ENCODE assay signal across 1 cellular context in genomic region chr10:74523199-74523598, GRCh38.
TF ChIP-seq lines count a peak whose summit lies in the region.

No MANE protein-coding gene starts in this region.

TF ChIP-seq in WTC11, 78 proteins besides CTCF, POLR2A, EP300 and RAD21 (continued from another document):
- TF ChIP-seq, protein P1, sequence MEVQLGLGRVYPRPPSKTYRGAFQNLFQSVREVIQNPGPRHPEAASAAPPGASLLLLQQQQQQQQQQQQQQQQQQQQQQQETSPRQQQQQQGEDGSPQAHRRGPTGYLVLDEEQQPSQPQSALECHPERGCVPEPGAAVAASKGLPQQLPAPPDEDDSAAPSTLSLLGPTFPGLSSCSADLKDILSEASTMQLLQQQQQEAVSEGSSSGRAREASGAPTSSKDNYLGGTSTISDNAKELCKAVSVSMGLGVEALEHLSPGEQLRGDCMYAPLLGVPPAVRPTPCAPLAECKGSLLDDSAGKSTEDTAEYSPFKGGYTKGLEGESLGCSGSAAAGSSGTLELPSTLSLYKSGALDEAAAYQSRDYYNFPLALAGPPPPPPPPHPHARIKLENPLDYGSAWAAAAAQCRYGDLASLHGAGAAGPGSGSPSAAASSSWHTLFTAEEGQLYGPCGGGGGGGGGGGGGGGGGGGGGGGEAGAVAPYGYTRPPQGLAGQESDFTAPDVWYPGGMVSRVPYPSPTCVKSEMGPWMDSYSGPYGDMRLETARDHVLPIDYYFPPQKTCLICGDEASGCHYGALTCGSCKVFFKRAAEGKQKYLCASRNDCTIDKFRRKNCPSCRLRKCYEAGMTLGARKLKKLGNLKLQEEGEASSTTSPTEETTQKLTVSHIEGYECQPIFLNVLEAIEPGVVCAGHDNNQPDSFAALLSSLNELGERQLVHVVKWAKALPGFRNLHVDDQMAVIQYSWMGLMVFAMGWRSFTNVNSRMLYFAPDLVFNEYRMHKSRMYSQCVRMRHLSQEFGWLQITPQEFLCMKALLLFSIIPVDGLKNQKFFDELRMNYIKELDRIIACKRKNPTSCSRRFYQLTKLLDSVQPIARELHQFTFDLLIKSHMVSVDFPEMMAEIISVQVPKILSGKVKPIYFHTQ (CRISPR knock-in tag; IDR thresholded peaks at IDR 0.05), result no peak
- TF ChIP-seq TEAD1 (CRISPR knock-in tag; IDR thresholded peaks at IDR 0.05) (no peak), NFE2L1 (CRISPR knock-in tag; IDR thresholded peaks at IDR 0.05) (no peak), IRF2 (CRISPR knock-in tag; IDR thresholded peaks at IDR 0.05; ENCODE audit: borderline replicate concordance, low read depth) (no peak), ZNF416 (CRISPR knock-in tag; IDR thresholded peaks at IDR 0.05) (no peak), RORB (CRISPR knock-in tag; IDR thresholded peaks at IDR 0.05) (no peak), ZBTB43 (CRISPR knock-in tag; IDR thresholded peaks at IDR 0.05) (no peak), SOX15 (CRISPR knock-in tag; IDR thresholded peaks at IDR 0.05) (no peak), ZNF263 (CRISPR knock-in tag; IDR thresholded peaks at IDR 0.05; ENCODE audit: low read depth) (no peak), FOXP1 (CRISPR knock-in tag; IDR thresholded peaks at IDR 0.05; ENCODE audit: borderline replicate concordance) (no peak), MXD4 (CRISPR knock-in tag; IDR thresholded peaks at IDR 0.05; ENCODE audit: borderline replicate concordance) (no peak), ZNF232 (CRISPR knock-in tag; IDR thresholded peaks at IDR 0.05) (no peak), ATF3 (CRISPR knock-in tag; conservative IDR thresholded peaks at IDR 0.05) (no peak)
- TF ChIP-seq, protein P2, sequence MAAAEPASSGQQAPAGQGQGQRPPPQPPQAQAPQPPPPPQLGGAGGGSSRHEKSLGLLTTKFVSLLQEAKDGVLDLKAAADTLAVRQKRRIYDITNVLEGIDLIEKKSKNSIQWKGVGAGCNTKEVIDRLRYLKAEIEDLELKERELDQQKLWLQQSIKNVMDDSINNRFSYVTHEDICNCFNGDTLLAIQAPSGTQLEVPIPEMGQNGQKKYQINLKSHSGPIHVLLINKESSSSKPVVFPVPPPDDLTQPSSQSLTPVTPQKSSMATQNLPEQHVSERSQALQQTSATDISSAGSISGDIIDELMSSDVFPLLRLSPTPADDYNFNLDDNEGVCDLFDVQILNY (CRISPR knock-in tag; IDR thresholded peaks at IDR 0.05), result no peak
- TF ChIP-seq, protein P3, sequence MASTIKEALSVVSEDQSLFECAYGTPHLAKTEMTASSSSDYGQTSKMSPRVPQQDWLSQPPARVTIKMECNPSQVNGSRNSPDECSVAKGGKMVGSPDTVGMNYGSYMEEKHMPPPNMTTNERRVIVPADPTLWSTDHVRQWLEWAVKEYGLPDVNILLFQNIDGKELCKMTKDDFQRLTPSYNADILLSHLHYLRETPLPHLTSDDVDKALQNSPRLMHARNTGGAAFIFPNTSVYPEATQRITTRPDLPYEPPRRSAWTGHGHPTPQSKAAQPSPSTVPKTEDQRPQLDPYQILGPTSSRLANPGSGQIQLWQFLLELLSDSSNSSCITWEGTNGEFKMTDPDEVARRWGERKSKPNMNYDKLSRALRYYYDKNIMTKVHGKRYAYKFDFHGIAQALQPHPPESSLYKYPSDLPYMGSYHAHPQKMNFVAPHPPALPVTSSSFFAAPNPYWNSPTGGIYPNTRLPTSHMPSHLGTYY (CRISPR knock-in tag; IDR thresholded peaks at IDR 0.05), result no peak
